In the genomic region with DNA sequence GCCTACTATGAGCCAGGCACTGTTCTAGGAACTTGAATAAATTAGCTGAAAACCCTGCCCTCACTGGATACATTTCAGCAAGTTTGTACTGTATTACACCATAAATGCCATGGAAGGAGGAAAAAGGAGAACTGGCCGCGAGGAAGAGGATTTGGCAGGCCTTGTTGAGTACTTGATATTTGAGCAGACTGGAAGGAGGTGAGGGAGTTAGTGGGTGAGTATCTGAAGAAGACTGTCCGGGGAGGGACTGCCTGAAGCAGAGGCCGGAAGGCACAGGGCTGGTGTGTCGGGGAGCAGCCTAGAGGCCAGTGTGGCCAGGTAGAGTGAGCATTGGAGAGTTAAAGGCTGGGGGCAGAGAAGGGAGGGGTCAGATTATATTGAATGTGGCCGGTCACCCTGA, we compare ENCODE assay signal across 9 cellular contexts. TPM values are rescaled to one million over a fixed set of nuclear protein-coding genes. Genes with fewer than 3 reads are reported as not detected.
DNase-seq lines count a peak whose midpoint lies in the region; ATAC-seq and TF ChIP-seq lines count a peak whose summit lies in the region.
"Had no signal": no experiment of that assay in that cellular context is flagged by ENCODE, and none has a peak within 500 bp of the region (broad histone marks: within the 10 kb centered on the region; RNA-seq: fewer than 3 reads in every experiment).

No MANE protein-coding gene starts in this region.

- intact Hi-C loops in PC-3 (cut with micrococcal nuclease): no loop called here
- intact Hi-C loops in psoas muscle (cut with DNase I): no loop called here

- TF ChIP-seq CTCF in PC-3 (conservative IDR thresholded peaks at IDR 0.05; ENCODE audit: low read depth, low read length) (no peak), psoas muscle (IDR thresholded peaks at IDR 0.05) (no peak), GM10248 (IDR thresholded peaks at IDR 0.05; ENCODE audit: control extremely low read depth, extremely low read depth, low read depth, missing control alignments) (no peak)

- POLR2A ChIA-PET in PC-3 (lab: Charles Lee; ENCODE audit: unreplicated experiment) (no interaction called here), GM10248 (lab: Yijun Ruan, JAX) (no interaction called here)

- no peaks in the 10 kb centered on the region for H4K20me1 ChIP-seq in PC-3 (ENCODE audit: low read length)

- H3K4me2 ChIP-seq in PC-3 (ENCODE audit: low read length): peak overlapping the region; percentile 66

- H3K36me3 ChIP-seq in PC-3 (ENCODE audit: low read depth, low read length) (no peaks in the 10 kb centered on the region), esophagus (ENCODE audit: control insufficient read depth in 2 of 2, insufficient read depth in 2 of 2, low read length in 1 of 2) (no peaks in the 10 kb centered on the region), psoas muscle (ENCODE audit: insufficient read depth in 1 of 2, low read depth in 1 of 2) (no peaks in the 10 kb centered on the region)

- no peaks in the 10 kb centered on the region for H3K27me3 ChIP-seq in PC-3 (ENCODE audit: low read length)
- no peaks in the 10 kb centered on the region for H3K27me3 ChIP-seq in esophagus (ENCODE audit: control insufficient read depth in 1 of 2, insufficient read depth in 2 of 2, low read length in 2 of 2)
- H3K27me3 ChIP-seq in psoas muscle (ENCODE audit: insufficient read depth in 3 of 3, low read length in 2 of 3): no peaks in the 10 kb centered on the region

- H3K9ac ChIP-seq in PC-3 (ENCODE audit: low read length): peak overlapping the region; percentile 49

- no peak overlapping the region for H3K4me3 ChIP-seq in PC-3 (ENCODE audit: low read length)
- no peak overlapping the region for H3K4me3 ChIP-seq in esophagus (ENCODE audit: low read depth in 1 of 2, low read length in 2 of 2)
- no peak overlapping the region for H3K4me3 ChIP-seq in psoas muscle

- no peaks in the 10 kb centered on the region for H3K9me2 ChIP-seq in PC-3 (replicated peaks; ENCODE audit: low read length)

- no peak overlapping the region for H2AFZ ChIP-seq in PC-3 (ENCODE audit: low read length)

- CTCF ChIA-PET in PC-3 (lab: Charles Lee) (no interaction called here), GM10248 (lab: Yijun Ruan, JAX) (interaction anchor here (0.8 kb wide), 1 partner anchor 10 kb away, joined by 3 read pairs; no protein-coding TSS in a partner anchor)

- no peak for ATAC-seq in PC-3
- no peak for ATAC-seq in psoas muscle
- no peak for ATAC-seq in HG03039 (IDR thresholded peaks at IDR 0.05; ENCODE audit: unreplicated experiment)
- no peak for ATAC-seq in activated CD4-positive, CD25-positive, alpha-beta regulatory T cell treated with anti-CD3 and anti-CD28 coated beads, Interleukin-2, amount 50 U/mL, for 24 hours

- BruUV-seq in PC-3 (replicated peaks; lab: Mats Ljungman, UMichigan): no TSS peak

- WGBS in esophagus, 2 donors: 47 to 50% methylated on average over 6 of the region's 6 CpGs
- 32 to 59% (median 34%) methylated on average over 6 of the region's 6 CpGs for WGBS in psoas muscle, 3 donors

- DNase-seq in GM03348 (ENCODE audit: low spot score): peak; percentile 37
- no peak for DNase-seq in PC-3
- DNase-seq in psoas muscle: no peak
- no peak for DNase-seq in GM10248 (ENCODE audit: extremely low spot score)
- no peak for DNase-seq in GOT3 (lab: John Stamatoyannopoulos, UW)
- DNase-seq: NCI-H2107 had no signal

- H3K27ac ChIP-seq in PC-3 (ENCODE audit: low read length): peak overlapping the region; percentile 87
- H3K27ac ChIP-seq in esophagus (ENCODE audit: low read depth in 2 of 2, low read length in 1 of 2): peak overlapping the region; percentile 22 to 94
- peak overlapping the region; percentile 74 for H3K27ac ChIP-seq in psoas muscle

- H3F3A ChIP-seq in PC-3 (ENCODE audit: low read length, unreplicated experiment): peaks cover 13% of the 10 kb centered on the region

- peaks cover 37% of the 10 kb centered on the region for H3K79me2 ChIP-seq in PC-3 (ENCODE audit: low read length)

- H3K9me3 ChIP-seq in PC-3 (ENCODE audit: low read length): no peaks in the 10 kb centered on the region
- no peaks in the 10 kb centered on the region for H3K9me3 ChIP-seq in esophagus (ENCODE audit: control insufficient read depth in 2 of 2, insufficient read depth in 1 of 2, low read depth in 1 of 2, low read length in 1 of 2)
- no peaks in the 10 kb centered on the region for H3K9me3 ChIP-seq in psoas muscle

- H3K4me1 ChIP-seq in PC-3 (ENCODE audit: insufficient read depth, low read length) (peaks cover 64% of the 10 kb centered on the region), esophagus (ENCODE audit: control insufficient read depth in 2 of 2, insufficient read depth in 2 of 2, low read length in 1 of 2) (peaks cover 9 to 14% of the 10 kb centered on the region in 2 donors), psoas muscle (peaks cover 53% of the 10 kb centered on the region)

RNA-seq across cellular contexts. Expression of gene SNX30, which starts 4.5 kb away (rescaled TPM):
- total RNA-seq in PC-3 (2014; rRNA removed) (6.4 and 13.6 TPM in 2 replicates), psoas muscle (1 to 10 TPM; 1.6 to 2.8 (median 2.3) TPM)
- polyA plus RNA-seq in esophagus (1 to 10 TPM; 1.0 to 3.1 TPM), psoas muscle (1 to 10 TPM in 2 of 3 donors, under 1 TPM in 1; 0.55 to 1.4 (median 1.3) TPM)

RNA-seq across cellular contexts. Expression of gene INIP, which starts 37.1 kb away (rescaled TPM):
- 14.6 and 15.1 TPM in 2 replicates for total RNA-seq in PC-3 (2014; rRNA removed)
- 1 to 10 TPM; 4.4 to 7.0 TPM for polyA plus RNA-seq in esophagus
- total RNA-seq in psoas muscle: 10 to 100 TPM in 1 of 4 donors, 1 to 10 TPM in 3; 8.1 to 10.2 (median 9.0) TPM
- polyA plus RNA-seq in psoas muscle: 10 to 100 TPM in 2 of 3 donors, 1 to 10 TPM in 1; 3.7 to 17.2 (median 11.1) TPM
